Comparison of ENCODE assay signal across 8 cellular contexts in genomic region chr16:81095953-81096714, GRCh38. TPM values are rescaled to one million over a fixed set of nuclear protein-coding genes. Genes with fewer than 3 reads are reported as not detected.
DNase-seq lines count a peak whose midpoint lies in the region; ATAC-seq, FAIRE-seq and TF ChIP-seq lines count a peak whose summit lies in the region.

TSS of gene GCSH (minus strand) at chr16:81096395. CDS start at chr16:81096278, 117 bp downstream.

- peaks cover 40% of the 10 kb centered on the region for H3K79me2 ChIP-seq in keratinocyte (ENCODE audit: control insufficient read depth, insufficient read depth, low read length)

- no peaks in the 10 kb centered on the region for H3K9me1 ChIP-seq in keratinocyte (ENCODE audit: control insufficient read depth, extremely low read depth, insufficient read depth, low read length)

- peak within 1 kb of the TSS; percentile 77 for H3K4me3 Mint-ChIP-seq in chondrocyte (ENCODE audit: unreplicated experiment)

- H3K27ac ChIP-seq in keratinocyte (ENCODE audit: control insufficient read depth, insufficient read depth, low read length): peak within 1 kb of the TSS; percentile 76

- H3K36me3 ChIP-seq in keratinocyte (ENCODE audit: control insufficient read depth in 2 of 2, extremely low read depth in 1 of 2, insufficient read depth in 2 of 2, low read length in 2 of 2): no peaks in the 10 kb centered on the region

- ATAC-seq in GM19035 (IDR thresholded peaks at IDR 0.05; ENCODE audit: unreplicated experiment) (peak; percentile 99), HG03354 (IDR thresholded peaks at IDR 0.05; ENCODE audit: poor library complexity, severe bottlenecking, unreplicated experiment) (peak; percentile 98)

- H4K20me1 ChIP-seq in keratinocyte (ENCODE audit: control insufficient read depth, extremely low read depth, insufficient read depth, low read length): no peaks in the 10 kb centered on the region

- peaks cover 15% of the 10 kb centered on the region for H3K4me1 Mint-ChIP-seq in chondrocyte (ENCODE audit: low read depth)

- peak within 1 kb of the TSS; percentile 87 for H2AFZ ChIP-seq in keratinocyte (ENCODE audit: control insufficient read depth, low read length)

- H3K27me3 Mint-ChIP-seq in chondrocyte (ENCODE audit: low read depth): no peaks in the 10 kb centered on the region

- H3K9ac ChIP-seq in keratinocyte (ENCODE audit: control insufficient read depth, extremely low read depth, insufficient read depth, low read length): peak within 1 kb of the TSS; percentile 83

- TF ChIP-seq CTCF in AG09309 (IDR thresholded peaks at IDR 0.05; ENCODE audit: control insufficient read depth, insufficient read depth, low read depth, low read length, missing control alignments): no peak
- TF ChIP-seq CTCF in chondrocyte (IDR thresholded peaks at IDR 0.05): no peak
- no peak for TF ChIP-seq CTCF in keratinocyte (optimal IDR thresholded peaks at IDR 0.05 in 1 of 3, IDR thresholded peaks at IDR 0.05 in 1 of 3, conservative IDR thresholded peaks at IDR 0.05 in 1 of 3; ENCODE audit: extremely low read depth in 1 of 3, insufficient read depth in 2 of 3, low read length in 3 of 3)

- dilution Hi-C loops in keratinocyte (cut with MboI; ENCODE audit: extremely low pct_ligation_motif_present, low sequenced_read_pairs): no loop called here

- FAIRE-seq in keratinocyte (lab: Jason Lieb, UNC): no peak

- H3K4me3 ChIP-seq in AG09309 (ENCODE audit: control insufficient read depth, low read depth, low read length) (peak within 1 kb of the TSS; percentile 75), keratinocyte (ENCODE audit: control insufficient read depth in 2 of 3, extremely low read depth in 1 of 3, insufficient read depth in 2 of 3, low read depth in 1 of 3, low read length in 3 of 3) (peak within 1 kb of the TSS; percentile 78 to 85 (median 82))

- H3K9me3 Mint-ChIP-seq in chondrocyte (ENCODE audit: low read depth): no peaks in the 10 kb centered on the region

- DNase-seq in AG09309 (ENCODE audit: low read depth) (peak; percentile 91), NCI-H446 treated with DMSO at 0.1 percent for 48 hours (lab: John Stamatoyannopoulos, UW) (peak; percentile 91), chondrocyte (ENCODE audit: low spot score) (peak; percentile 100), keratinocyte (ENCODE audit: low read depth, low spot score) (peak; percentile 88)
- peak; percentile 95 for DNase-seq in activated CD4-positive, alpha-beta T cell treated with anti-CD3 and anti-CD28 coated beads for 1 hour
- peak; percentile 94 to 95 for DNase-seq in stimulated activated CD4-positive, alpha-beta T cell treated with anti-CD3 and anti-CD28 coated beads, Interleukin-15, amount 100 ng/mL, for 1 hour (ENCODE audit: low read depth in 1 of 2, low spot score in 1 of 2)

- peak within 1 kb of the TSS; percentile 91 for H3K4me2 ChIP-seq in keratinocyte (ENCODE audit: control insufficient read depth, extremely low read depth, insufficient read depth, low read depth, low read length)

- H3K9me3 ChIP-seq in keratinocyte (ENCODE audit: control insufficient read depth, low read depth, low read length): no peaks in the 10 kb centered on the region

- no peaks in the 10 kb centered on the region for H3K27me3 ChIP-seq in keratinocyte (ENCODE audit: control insufficient read depth, extremely low read depth, insufficient read depth, low read length)

- peaks cover 10% of the 10 kb centered on the region for H3K4me1 ChIP-seq in keratinocyte (ENCODE audit: control insufficient read depth, extremely low read depth, insufficient read depth, low read length)

- no peaks in the 10 kb centered on the region for H3K36me3 Mint-ChIP-seq in chondrocyte (ENCODE audit: low read depth)

- H3K27ac Mint-ChIP-seq in chondrocyte (ENCODE audit: unreplicated experiment): peak within 1 kb of the TSS; percentile 81

RNA-seq across cellular contexts. Expression of gene GCSH, which starts in this region (rescaled TPM):
- total RNA-seq in chondrocyte: 16.3 to 19.9 TPM (median 16.4 TPM) in 3 replicates
- 20.1 to 67.7 TPM (median 35.3 TPM) in 3 replicates for polyA plus RNA-seq in keratinocyte
- 158 TPM for polyA plus RNA-seq in keratinocyte (2011; ENCODE audit: low read depth)
- polyA plus RNA-seq in keratinocyte (2011; cell fraction: cytosol; rRNA removed): 38.1 and 61.3 TPM in 2 replicates
- polyA plus RNA-seq in keratinocyte (2011; cell fraction: nucleus; rRNA removed): 7.5 and 17.7 TPM in 2 replicates
- 15.4 and 52.2 TPM in 2 replicates for polyA plus RNA-seq in keratinocyte (2012; ENCODE audit: low replicate concordance)
- 0.49 to 8.2 TPM (median 1.6 TPM) in 3 replicates for polyA minus RNA-seq in keratinocyte
- 36.6 TPM for polyA minus RNA-seq in keratinocyte (2011; cell fraction: cytosol; rRNA and poly(A)+ RNA removed)
- 2.4 and 2.5 TPM in 2 replicates for polyA minus RNA-seq in keratinocyte (2011; cell fraction: nucleus; rRNA and poly(A)+ RNA removed)

Comparison
In these comparisons a context has a peak if more than half of its experiments do, and no peak if none do; other contexts are left out.
1. Peak in every context shown above with its lines: DNase-seq, ATAC-seq, H3K4me3 ChIP-seq and H3K27ac ChIP-seq.